Comparison of ENCODE assay signal across 8 cellular contexts in genomic region chr13:40790232-40790631, GRCh38. TPM values are rescaled to one million over a fixed set of nuclear protein-coding genes. Genes with fewer than 3 reads are reported as not detected.
A peak's percentile ranks its signal among the peaks of the same experiment; 100 is the strongest.
DNase-seq lines count a peak whose midpoint lies in the region; ATAC-seq and TF ChIP-seq lines count a peak whose summit lies in the region.

No MANE protein-coding gene starts in this region.

- DNase-seq in HCT116 (ENCODE audit: low read depth, low spot score), result no peak
- DNase-seq in SK-N-DZ (ENCODE audit: low spot score), result peak; percentile 47
- DNase-seq in fibroblast of pulmonary artery (ENCODE audit: low read depth), result no peak
- no peak for DNase-seq in GM19238 (ENCODE audit: insufficient read length, low spot score)
- DNase-seq in dermis blood vessel endothelial cell, result no peak
- no peak for DNase-seq in stimulated activated CD4-positive, alpha-beta T cell treated with anti-CD3 and anti-CD28 coated beads, Interleukin-2, amount 100 ng/mL, for 48 hours
- no peak for DNase-seq in activated CD4-positive, alpha-beta T cell treated with anti-CD3 and anti-CD28 coated beads, Interleukin-2, amount 50 U/mL, for 48 hours

- H3K9ac ChIP-seq in HCT116 (ENCODE audit: low read length) (peak overlapping the region; percentile 86), skeletal muscle satellite cell (ENCODE audit: low read depth, low read length) (peak overlapping the region; percentile 87)

- POLR2A ChIA-PET in HCT116 (lab: Charles Lee), result no interaction called here

- H3K27me3 ChIP-seq in HCT116 (ENCODE audit: insufficient read depth, low read length), result no peaks in the 10 kb centered on the region
- no peaks in the 10 kb centered on the region for H3K27me3 ChIP-seq in skeletal muscle satellite cell (ENCODE audit: control insufficient read depth, insufficient read depth, low read length)

- H3K27ac ChIP-seq in HCT116 (ENCODE audit: low read depth, low read length), result peak overlapping the region; percentile 91

- peak overlapping the region; percentile 75 to 81 for H3K4me3 ChIP-seq in HCT116 (replicated peaks in 1 of 2; ENCODE audit: low read depth in 1 of 2, low read length in 2 of 2)
- H3K4me3 ChIP-seq in fibroblast of pulmonary artery (replicated peaks; ENCODE audit: low read depth, low read length), result peak overlapping the region; percentile 69
- peak overlapping the region; percentile 92 for H3K4me3 ChIP-seq in skeletal muscle satellite cell (ENCODE audit: low read length)

- BruUV-seq in HCT116 (replicated peaks; lab: Mats Ljungman, UMichigan), result TSS peak; percentile 55

- RAD21 ChIA-PET in HCT116 (lab: Charles Lee; ENCODE audit: low non-redundant PET in 1 of 2, low total read pairs in 2 of 2, uncharacterized antibody in 2 of 2, unreplicated experiment in 2 of 2), result no interaction called here

- intact Hi-C loops in HCT116 (cut with micrococcal nuclease), result no loop called here

- H3K79me2 ChIP-seq in HCT116 (ENCODE audit: insufficient read depth, low read length), result peaks cover 14% of the 10 kb centered on the region

- no peaks in the 10 kb centered on the region for H3K9me2 ChIP-seq in HCT116 (ENCODE audit: insufficient read depth)

- H3K4me1 ChIP-seq in HCT116 (ENCODE audit: control insufficient read depth in 1 of 2, insufficient read depth in 2 of 2, low read length in 2 of 2), result peaks cover 15 to 36% of the 10 kb centered on the region in 2 experiments; a peak in 3 of 4 replicates
- H3K4me1 ChIP-seq in skeletal muscle satellite cell (ENCODE audit: control insufficient read depth, insufficient read depth, low read length), result peaks cover 12% of the 10 kb centered on the region

- H3K36me3 ChIP-seq in HCT116 (ENCODE audit: control insufficient read depth in 1 of 2, insufficient read depth in 2 of 2, low read length in 2 of 2) (no peaks in the 10 kb centered on the region; a peak in 1 of 4 replicates), skeletal muscle satellite cell (ENCODE audit: insufficient read depth, low read length) (peaks cover 14% of the 10 kb centered on the region)

- no peak overlapping the region for H2AFZ ChIP-seq in HCT116 (ENCODE audit: low read depth, low read length, poor library complexity, severe bottlenecking)

- no peaks in the 10 kb centered on the region for H4K20me1 ChIP-seq in HCT116 (ENCODE audit: insufficient read depth)

- no peaks in the 10 kb centered on the region for H3K9me3 ChIP-seq in HCT116 (ENCODE audit: control insufficient read depth in 1 of 2, insufficient read depth in 1 of 2, low read depth in 1 of 2, low read length in 2 of 2)
- H3K9me3 ChIP-seq in skeletal muscle satellite cell (replicated peaks; ENCODE audit: low read length), result no peaks in the 10 kb centered on the region

- no peak for ATAC-seq in HCT116

- TF ChIP-seq RAD21 in HCT116 (IDR thresholded peaks at IDR 0.05; ENCODE audit: low read depth), result no peak

- TF ChIP-seq POLR2A in HCT116 (IDR thresholded peaks at IDR 0.05; ENCODE audit: borderline replicate concordance, extremely low read depth, insufficient read depth, insufficient read length), result no peak

- H3K4me2 ChIP-seq in HCT116 (ENCODE audit: low read length), result peak overlapping the region; percentile 96
- peak overlapping the region; percentile 95 for H3K4me2 ChIP-seq in skeletal muscle satellite cell (ENCODE audit: low read length)

- TF ChIP-seq CTCF in HCT116 (IDR thresholded peaks at IDR 0.05 in 2 of 3, conservative IDR thresholded peaks at IDR 0.05 in 1 of 3; ENCODE audit: borderline replicate concordance in 1 of 3, insufficient read depth in 1 of 3, low read depth in 2 of 3, low read length in 2 of 3) (no peak), fibroblast of pulmonary artery (IDR thresholded peaks at IDR 0.05; ENCODE audit: low read length, missing control alignments) (no peak)

- CTCF ChIA-PET in HCT116 (lab: Charles Lee), result interaction anchor here (0.8 to 1.3 kb wide), 2 partner anchors 23 to 264 kb away, joined by 3 to 5 read pairs; no protein-coding TSS in a partner anchor

TF ChIP-seq in HCT116, 20 proteins besides CTCF, POLR2A, EP300 and RAD21:
- TF ChIP-seq POLR2AphosphoS5 (IDR thresholded peaks at IDR 0.05; ENCODE audit: low read depth, low read length) (no peak), EGR1 (IDR thresholded peaks at IDR 0.05; ENCODE audit: low read depth) (no peak), SIN3A (IDR thresholded peaks at IDR 0.05; ENCODE audit: low read depth) (no peak), EZH2 (IDR thresholded peaks at IDR 0.05) (no peak), FOSL1 (IDR thresholded peaks at IDR 0.05; ENCODE audit: low read depth) (no peak), ZBTB33 (IDR thresholded peaks at IDR 0.05; ENCODE audit: extremely low read depth, insufficient replicate concordance, low read length) (no peak), ZNF274 (IDR thresholded peaks at IDR 0.05; ENCODE audit: low read depth, low read length) (no peak), ELF1 (IDR thresholded peaks at IDR 0.05; ENCODE audit: borderline replicate concordance, low read depth) (no peak), EZH2phosphoT487 (IDR thresholded peaks at IDR 0.05; ENCODE audit: borderline replicate concordance) (no peak), REST (IDR thresholded peaks at IDR 0.05; ENCODE audit: low read depth) (no peak), SRF (IDR thresholded peaks at IDR 0.05; ENCODE audit: low read depth) (no peak), ZFX (IDR thresholded peaks at IDR 0.05) (no peak), JUND (IDR thresholded peaks at IDR 0.05) (no peak)
TF ChIP-seq in HCT116: peak in this region for 0.

RNA-seq across cellular contexts. Expression of gene SLC25A15, which starts 0.8 kb away (rescaled TPM):
- total RNA-seq in HCT116 (2021; ENCODE audit: unreplicated experiment), result 24.5 TPM
- 14.0 and 14.3 TPM in 2 replicates for polyA plus RNA-seq in HCT116 (2012)
- polyA plus RNA-seq in SK-N-DZ (2014; cell fraction: cytosol; rRNA removed), result 32.2 and 44.3 TPM in 2 replicates
- polyA plus RNA-seq in SK-N-DZ (2014; cell fraction: nucleus; rRNA removed), result 19.6 and 26.7 TPM in 2 replicates
- total RNA-seq in skeletal muscle satellite cell (2012; rRNA removed), result 29.1 and 32.2 TPM in 2 replicates
- total RNA-seq in dermis blood vessel endothelial cell, result 16.8 and 28.0 TPM in 2 replicates

RNA-seq across cellular contexts. Expression of gene MRPS31, which starts 19.2 kb away (rescaled TPM):
- total RNA-seq in HCT116 (2021; ENCODE audit: unreplicated experiment) (22.8 TPM), dermis blood vessel endothelial cell (17.0 and 17.2 TPM in 2 replicates)
- 9.2 and 12.1 TPM in 2 replicates for polyA plus RNA-seq in HCT116 (2012)
- polyA plus RNA-seq in SK-N-DZ (2014; cell fraction: cytosol; rRNA removed), result 33.4 and 43.7 TPM in 2 replicates
- 40.4 and 48.6 TPM in 2 replicates for polyA plus RNA-seq in SK-N-DZ (2014; cell fraction: nucleus; rRNA removed)
- 18.8 and 25.1 TPM in 2 replicates for total RNA-seq in skeletal muscle satellite cell (2012; rRNA removed)
